In the genomic region with DNA sequence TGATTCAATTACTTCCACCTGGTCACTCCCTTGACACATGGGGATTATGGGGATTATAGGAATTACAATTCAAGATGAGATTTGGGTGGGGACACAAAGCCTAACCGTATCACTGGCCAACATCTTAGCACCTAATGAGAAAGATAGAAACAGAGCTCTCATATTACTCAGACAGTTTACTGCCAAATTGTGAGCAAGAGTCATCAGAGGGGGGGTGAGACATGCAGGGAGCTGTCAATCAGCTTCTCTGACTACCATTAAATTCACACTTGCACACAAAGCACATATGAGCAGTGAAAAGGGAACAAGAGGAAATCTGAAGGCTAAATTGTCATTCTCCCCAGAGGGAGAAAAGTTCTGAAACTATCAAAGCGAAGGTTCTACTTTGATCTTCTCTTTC, we compare ENCODE assay signal across 25 cellular contexts.
"Had no signal": no experiment of that assay in that cellular context is flagged by ENCODE, and none has a peak within 500 bp of the region (broad histone marks: within the 10 kb centered on the region; RNA-seq: fewer than 3 reads in every experiment).

No MANE protein-coding gene starts in this region.

- H3K27ac Mint-ChIP-seq: activated CD4-positive, alpha-beta memory T cell treated with anti-CD3 and anti-CD28 coated beads, Interleukin-2, amount 10 ng/mL, durations not matched to agents 7 days and 5 days; activated CD4-positive, alpha-beta T cell treated with anti-CD3 and anti-CD28 coated beads for 36 hours; activated naive CD4-positive, alpha-beta T cell treated with anti-CD3 and anti-CD28 coated beads, Interleukin-2, amount 10 ng/mL, durations not matched to agents 7 days and 5 days; activated naive CD8-positive, alpha-beta T cell treated with anti-CD3 and anti-CD28 coated beads for 36 hours; activated T-cell treated with anti-CD3 and anti-CD28 coated beads, Interleukin-2, amount 50 U/mL, for 72 hours; activated T-helper 2 cell treated with anti-CD3 and anti-CD28 coated beads, Interferon-gamma antibody, Interleukin-2, Interleukin-4, amounts not matched to agents 10 μg/mL and 5 μg/mL and 100 μg/mL, durations not matched to agents 14 hours and 24 hours and 36 hours had no signal

- H3K9me3 Mint-ChIP-seq: activated CD4-positive, alpha-beta memory T cell treated with anti-CD3 and anti-CD28 coated beads, Interleukin-2, amount 10 ng/mL, durations not matched to agents 7 days and 5 days; activated naive CD8-positive, alpha-beta T cell treated with anti-CD3 and anti-CD28 coated beads for 36 hours; activated T-cell treated with anti-CD3 and anti-CD28 coated beads, Interleukin-2, amount 50 U/mL, for 72 hours; activated T-helper 2 cell treated with anti-CD3 and anti-CD28 coated beads, Interferon-gamma antibody, Interleukin-2, Interleukin-4, amounts not matched to agents 10 μg/mL and 5 μg/mL and 100 μg/mL, durations not matched to agents 14 hours and 24 hours and 36 hours had no signal

- H3K4me3 Mint-ChIP-seq: activated CD4-positive, alpha-beta memory T cell treated with anti-CD3 and anti-CD28 coated beads, Interleukin-2, amount 10 ng/mL, durations not matched to agents 7 days and 5 days; activated CD4-positive, alpha-beta T cell treated with anti-CD3 and anti-CD28 coated beads for 36 hours; activated naive CD4-positive, alpha-beta T cell treated with anti-CD3 and anti-CD28 coated beads, Interleukin-2, amount 10 ng/mL, durations not matched to agents 7 days and 5 days; activated naive CD8-positive, alpha-beta T cell treated with anti-CD3 and anti-CD28 coated beads for 36 hours; activated T-cell treated with anti-CD3 and anti-CD28 coated beads, Interleukin-2, amount 50 U/mL, for 72 hours had no signal

- H3K9me3 ChIP-seq: breast epithelium had no signal

- H3K36me3 ChIP-seq: breast epithelium had no signal

- H3K36me3 Mint-ChIP-seq: activated naive CD4-positive, alpha-beta T cell treated with anti-CD3 and anti-CD28 coated beads, Interleukin-2, amount 10 ng/mL, durations not matched to agents 7 days and 5 days; activated naive CD8-positive, alpha-beta T cell treated with anti-CD3 and anti-CD28 coated beads for 36 hours had no signal

- H3K27me3 Mint-ChIP-seq: activated naive CD4-positive, alpha-beta T cell treated with anti-CD3 and anti-CD28 coated beads, Interleukin-2, amount 10 ng/mL, durations not matched to agents 7 days and 5 days had no signal

- H3K27ac ChIP-seq: breast epithelium, SK-N-MC, VCaP had no signal

- H3K4me1 Mint-ChIP-seq: activated CD4-positive, alpha-beta memory T cell treated with anti-CD3 and anti-CD28 coated beads, Interleukin-2, amount 10 ng/mL, durations not matched to agents 7 days and 5 days; activated CD4-positive, alpha-beta T cell treated with anti-CD3 and anti-CD28 coated beads for 36 hours; activated naive CD4-positive, alpha-beta T cell treated with anti-CD3 and anti-CD28 coated beads, Interleukin-2, amount 10 ng/mL, durations not matched to agents 7 days and 5 days; activated naive CD8-positive, alpha-beta T cell treated with anti-CD3 and anti-CD28 coated beads for 36 hours had no signal

- H3K27me3 ChIP-seq: breast epithelium had no signal

- H3K4me1 ChIP-seq: breast epithelium had no signal

- DNase-seq: activated CD4-positive, alpha-beta memory T cell treated with anti-CD3 and anti-CD28 coated beads, Interleukin-2, amount 10 ng/mL, durations not matched to agents 7 days and 5 days; activated CD4-positive, alpha-beta T cell treated with anti-CD3 and anti-CD28 coated beads for 36 hours; activated CD4-positive, alpha-beta T cell treated with anti-CD3 and anti-CD28 coated beads, Interleukin-2, amount 50 U/mL, for 1 hour; activated gamma-delta T cell treated with Interleukin-2 at 50 U/mL for 16 hours; activated naive CD4-positive, alpha-beta T cell treated with anti-CD3 and anti-CD28 coated beads, Interleukin-2, amount 10 ng/mL, durations not matched to agents 7 days and 5 days; activated naive CD8-positive, alpha-beta T cell treated with anti-CD3 and anti-CD28 coated beads for 36 hours; activated T-cell treated with anti-CD3 and anti-CD28 coated beads for 4 hours; activated T-cell treated with anti-CD3 and anti-CD28 coated beads, Interleukin-2, amount 50 U/mL, for 72 hours; central memory CD4-positive, alpha-beta T cell; Karpas-422; NCI-H1048; NCI-H1417; NCI-H1930; NCI-H2171; NCI-H2227 treated with DMSO at 0.1 percent for 48 hours; NCI-H446 treated with DMSO at 0.1 percent for 48 hours; NCI-H526; PC-3; SIG-M5; T-helper 1 cell had no signal

- ATAC-seq: activated CD4-positive, alpha-beta T cell treated with anti-CD3 and anti-CD28 coated beads for 36 hours; activated T-cell treated with anti-CD3 and anti-CD28 coated beads, Interleukin-2, amount 50 U/mL, for 72 hours; K562; PC-3 had no signal

- H3K4me3 ChIP-seq: breast epithelium, K562, SK-N-MC had no signal
